In genomic region chr14:69657961-69658360, GRCh38 we compare ENCODE assay signal across 8 cellular contexts. TPM values are rescaled to one million over a fixed set of nuclear protein-coding genes. Genes with fewer than 3 reads are reported as not detected.
DNase-seq lines count a peak whose midpoint lies in the region; FAIRE-seq and TF ChIP-seq lines count a peak whose summit lies in the region.

No MANE protein-coding gene starts in this region.

- DNase-seq in activated naive CD4-positive, alpha-beta T cell treated with anti-CD3 and anti-CD28 coated beads for 36 hours: no peak
- no peak for DNase-seq in activated naive CD4-positive, alpha-beta T cell (lab: John Stamatoyannopoulos, UW)
- DNase-seq in breast epithelium (ENCODE audit: low spot score in 2 of 2) (peak; percentile 80 to 83), urothelium cell line (ENCODE audit: low spot score) (peak; percentile 72), GM13976 (ENCODE audit: low spot score) (no peak), neuronal stem cell (ENCODE audit: low spot score) (no peak), occipital lobe (lab: John Stamatoyannopoulos, UW) (no peak)

- H3K9me3 ChIP-seq in breast epithelium (no peaks in the 10 kb centered on the region), liver (ENCODE audit: control insufficient read depth in 4 of 4, low read length in 3 of 4) (no peaks in the 10 kb centered on the region), neuronal stem cell (replicated peaks in 1 of 2; ENCODE audit: control insufficient read depth in 2 of 2, insufficient read depth in 1 of 2, low read depth in 1 of 2, low read length in 2 of 2) (no peaks in the 10 kb centered on the region)

- intact Hi-C loops in activated naive CD4-positive, alpha-beta T cell treated with anti-CD3 and anti-CD28 coated beads for 36 hours (cut with micrococcal nuclease): no loop called here
- intact Hi-C loops in breast epithelium (cut with DNase I; ENCODE audit: low total_unique reads): no loop called here

- no peak overlapping the region for H4K91ac ChIP-seq in neuronal stem cell (ENCODE audit: low read depth, low read length, poor library complexity)

- TF ChIP-seq CTCF in breast epithelium (IDR thresholded peaks at IDR 0.05) (no peak), liver (IDR thresholded peaks at IDR 0.05; ENCODE audit: low read depth, low read length, missing input control) (no peak), GM13976 (IDR thresholded peaks at IDR 0.05; ENCODE audit: borderline replicate concordance, control extremely low read depth, extremely low read depth, insufficient read depth, missing control alignments) (no peak)

- no peaks in the 10 kb centered on the region for H3K9me3 Mint-ChIP-seq in activated naive CD4-positive, alpha-beta T cell treated with anti-CD3 and anti-CD28 coated beads for 36 hours

- H3K36me3 ChIP-seq in breast epithelium (no peaks in the 10 kb centered on the region), liver (ENCODE audit: control insufficient read depth in 4 of 4, insufficient read depth in 3 of 4, low read depth in 1 of 4, low read length in 3 of 4) (peaks cover 0 to 4% (median 3%) of the 10 kb centered on the region in 4 donors), neuronal stem cell (replicated peaks in 1 of 2; ENCODE audit: control insufficient read depth in 2 of 2, insufficient read depth in 2 of 2, low read length in 2 of 2) (peaks cover 0 to 18% of the 10 kb centered on the region in 2 donors)

- no peak overlapping the region for H3K4me3 Mint-ChIP-seq in activated naive CD4-positive, alpha-beta T cell treated with anti-CD3 and anti-CD28 coated beads for 36 hours

- H2AK5ac ChIP-seq in neuronal stem cell (ENCODE audit: low read depth, low read length): no peak overlapping the region

- H3K27ac ChIP-seq in breast epithelium (peak overlapping the region; percentile 89 to 90), liver (ENCODE audit: low read depth in 1 of 2, low read length in 2 of 2) (peak overlapping the region; percentile 25 to 43), neuronal stem cell (replicated peaks; ENCODE audit: low read length) (no peak overlapping the region)

- H3K4ac ChIP-seq in neuronal stem cell (ENCODE audit: low read length): no peak overlapping the region

- H3K18ac ChIP-seq in neuronal stem cell (ENCODE audit: low read length): no peak overlapping the region

- TF ChIP-seq POLR2A in breast epithelium (IDR thresholded peaks at IDR 0.05): no peak

- H3K9ac ChIP-seq in liver (ENCODE audit: low read depth in 1 of 2, low read length in 2 of 2) (no peak overlapping the region), neuronal stem cell (ENCODE audit: low read depth, low read length, poor library complexity) (no peak overlapping the region)

- TF ChIP-seq RAD21 in liver (IDR thresholded peaks at IDR 0.05): peak; percentile 35 to 59

- no peak overlapping the region for H3K14ac ChIP-seq in neuronal stem cell (ENCODE audit: low read length)

- no peak overlapping the region for H3K4me2 ChIP-seq in neuronal stem cell (ENCODE audit: insufficient read depth, low read length, poor library complexity, severe bottlenecking)

- H3K4me3 ChIP-seq in breast epithelium: peak overlapping the region in 2 of 3 donors; percentile 25 to 49
- no peak overlapping the region for H3K4me3 ChIP-seq in liver (ENCODE audit: low read depth in 1 of 3, low read length in 3 of 3)
- no peak overlapping the region for H3K4me3 ChIP-seq in neuronal stem cell (ENCODE audit: low read length in 2 of 2)

- H2BK120ac ChIP-seq in neuronal stem cell (ENCODE audit: low read depth, low read length): no peak overlapping the region

- H3K27me3 ChIP-seq in breast epithelium (no peaks in the 10 kb centered on the region), liver (ENCODE audit: control insufficient read depth in 4 of 4, insufficient read depth in 4 of 4, low read length in 3 of 4) (no peaks in the 10 kb centered on the region), neuronal stem cell (ENCODE audit: control insufficient read depth in 3 of 3, insufficient read depth in 3 of 3, low read depth in 1 of 3, low read length in 3 of 3) (no peaks in the 10 kb centered on the region)

- H3K4me1 Mint-ChIP-seq in activated naive CD4-positive, alpha-beta T cell treated with anti-CD3 and anti-CD28 coated beads for 36 hours (ENCODE audit: low read depth): peaks cover 82% of the 10 kb centered on the region

- no peaks in the 10 kb centered on the region for H3K27me3 Mint-ChIP-seq in activated naive CD4-positive, alpha-beta T cell treated with anti-CD3 and anti-CD28 coated beads for 36 hours (ENCODE audit: low read depth)

- 37% methylated on average over 9 of the region's 9 CpGs for WGBS in liver
- no CpG with 5 or more reads among the region's 9 CpGs for WGBS in neuronal stem cell (ENCODE audit: extremely low coverage in 2 of 2, insufficient read length in 2 of 2, insufficient replicate concordance in 1 of 2), 2 donors

- FAIRE-seq in urothelium cell line (lab: Jason Lieb, UNC): no peak

- H3K36me3 Mint-ChIP-seq in activated naive CD4-positive, alpha-beta T cell treated with anti-CD3 and anti-CD28 coated beads for 36 hours (ENCODE audit: low read depth): peaks cover 46% of the 10 kb centered on the region

- no peaks in the 10 kb centered on the region for H3K79me1 ChIP-seq in neuronal stem cell (ENCODE audit: low read depth, low read length)

- H4K8ac ChIP-seq in neuronal stem cell (ENCODE audit: low read depth, low read length): no peak overlapping the region

- no peak overlapping the region for H2BK5ac ChIP-seq in neuronal stem cell (ENCODE audit: low read length)

- in situ Hi-C loops in GM13976 (cut with MboI; ENCODE audit: low sequenced_read_pairs, unreplicated experiment): no loop called here

- CTCF ChIA-PET in activated naive CD4-positive, alpha-beta T cell treated with anti-CD3 and anti-CD28 coated beads for 36 hours (lab: Charles Lee): interaction anchor here (1.3 kb wide), 1 partner anchor 10 kb away, joined by 4 read pairs; no protein-coding TSS in a partner anchor

- H3K23ac ChIP-seq in neuronal stem cell (ENCODE audit: low read depth, low read length, poor library complexity): no peak overlapping the region

- H3K27ac Mint-ChIP-seq in activated naive CD4-positive, alpha-beta T cell treated with anti-CD3 and anti-CD28 coated beads for 36 hours: peak overlapping the region; percentile 26

- peaks cover 6 to 55% of the 10 kb centered on the region in 2 donors for H3K4me1 ChIP-seq in breast epithelium
- H3K4me1 ChIP-seq in liver (ENCODE audit: control insufficient read depth in 4 of 4, insufficient read depth in 4 of 4, low read length in 3 of 4): peaks cover 6 to 40% (median 26%) of the 10 kb centered on the region in 4 donors
- peaks cover 9 to 19% of the 10 kb centered on the region in 2 donors for H3K4me1 ChIP-seq in neuronal stem cell (ENCODE audit: control insufficient read depth in 2 of 2, insufficient read depth in 1 of 2, low read depth in 1 of 2, low read length in 2 of 2)

- no peak overlapping the region for H2BK12ac ChIP-seq in neuronal stem cell (ENCODE audit: low read length)

- H2BK15ac ChIP-seq in neuronal stem cell (ENCODE audit: low read length): no peak overlapping the region

- H2AFZ ChIP-seq in neuronal stem cell (ENCODE audit: low read length): no peak overlapping the region

TF ChIP-seq in liver, 16 proteins besides CTCF, POLR2A, EP300 and RAD21 (continues in another document):
- TF ChIP-seq, protein P1, sequence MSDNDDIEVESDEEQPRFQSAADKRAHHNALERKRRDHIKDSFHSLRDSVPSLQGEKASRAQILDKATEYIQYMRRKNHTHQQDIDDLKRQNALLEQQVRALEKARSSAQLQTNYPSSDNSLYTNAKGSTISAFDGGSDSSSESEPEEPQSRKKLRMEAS (IDR thresholded peaks at IDR 0.05): peak; percentile 21
- TF ChIP-seq SP1 (IDR thresholded peaks at IDR 0.05): peak; percentile 54
- no peak for TF ChIP-seq NR2F2 (IDR thresholded peaks at IDR 0.05)
- peak; percentile 87 for TF ChIP-seq FOXA2 (IDR thresholded peaks at IDR 0.05)
- TF ChIP-seq RXRA (IDR thresholded peaks at IDR 0.05): peak; percentile 69 to 72
- TF ChIP-seq, protein P2, sequence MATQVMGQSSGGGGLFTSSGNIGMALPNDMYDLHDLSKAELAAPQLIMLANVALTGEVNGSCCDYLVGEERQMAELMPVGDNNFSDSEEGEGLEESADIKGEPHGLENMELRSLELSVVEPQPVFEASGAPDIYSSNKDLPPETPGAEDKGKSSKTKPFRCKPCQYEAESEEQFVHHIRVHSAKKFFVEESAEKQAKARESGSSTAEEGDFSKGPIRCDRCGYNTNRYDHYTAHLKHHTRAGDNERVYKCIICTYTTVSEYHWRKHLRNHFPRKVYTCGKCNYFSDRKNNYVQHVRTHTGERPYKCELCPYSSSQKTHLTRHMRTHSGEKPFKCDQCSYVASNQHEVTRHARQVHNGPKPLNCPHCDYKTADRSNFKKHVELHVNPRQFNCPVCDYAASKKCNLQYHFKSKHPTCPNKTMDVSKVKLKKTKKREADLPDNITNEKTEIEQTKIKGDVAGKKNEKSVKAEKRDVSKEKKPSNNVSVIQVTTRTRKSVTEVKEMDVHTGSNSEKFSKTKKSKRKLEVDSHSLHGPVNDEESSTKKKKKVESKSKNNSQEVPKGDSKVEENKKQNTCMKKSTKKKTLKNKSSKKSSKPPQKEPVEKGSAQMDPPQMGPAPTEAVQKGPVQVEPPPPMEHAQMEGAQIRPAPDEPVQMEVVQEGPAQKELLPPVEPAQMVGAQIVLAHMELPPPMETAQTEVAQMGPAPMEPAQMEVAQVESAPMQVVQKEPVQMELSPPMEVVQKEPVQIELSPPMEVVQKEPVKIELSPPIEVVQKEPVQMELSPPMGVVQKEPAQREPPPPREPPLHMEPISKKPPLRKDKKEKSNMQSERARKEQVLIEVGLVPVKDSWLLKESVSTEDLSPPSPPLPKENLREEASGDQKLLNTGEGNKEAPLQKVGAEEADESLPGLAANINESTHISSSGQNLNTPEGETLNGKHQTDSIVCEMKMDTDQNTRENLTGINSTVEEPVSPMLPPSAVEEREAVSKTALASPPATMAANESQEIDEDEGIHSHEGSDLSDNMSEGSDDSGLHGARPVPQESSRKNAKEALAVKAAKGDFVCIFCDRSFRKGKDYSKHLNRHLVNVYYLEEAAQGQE (IDR thresholded peaks at IDR 0.05): no peak
- TF ChIP-seq HNF4A (conservative IDR thresholded peaks at IDR 0.05): peak; percentile 67 to 68
- no peak for TF ChIP-seq GABPA (IDR thresholded peaks at IDR 0.05 in 1 of 2, conservative IDR thresholded peaks at IDR 0.05 in 1 of 2)
- TF ChIP-seq, protein P3, sequence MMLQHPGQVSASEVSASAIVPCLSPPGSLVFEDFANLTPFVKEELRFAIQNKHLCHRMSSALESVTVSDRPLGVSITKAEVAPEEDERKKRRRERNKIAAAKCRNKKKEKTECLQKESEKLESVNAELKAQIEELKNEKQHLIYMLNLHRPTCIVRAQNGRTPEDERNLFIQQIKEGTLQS (IDR thresholded peaks at IDR 0.05): no peak
- TF ChIP-seq FOXA1 (IDR thresholded peaks at IDR 0.05): peak; percentile 72
- no peak for TF ChIP-seq EGR1 (IDR thresholded peaks at IDR 0.05; ENCODE audit: low read depth in 2 of 2)

RNA-seq across cellular contexts. Expression of gene SUSD6, which starts 46.6 kb away (rescaled TPM):
- 10 to 100 TPM; 66.6 to 69.7 TPM for total RNA-seq in activated naive CD4-positive, alpha-beta T cell treated with anti-CD3 and anti-CD28 coated beads for 36 hours
- total RNA-seq in breast epithelium (10 to 100 TPM; 30.2 to 55.9 (median 55.7) TPM), liver (10 to 100 TPM in 1 of 2 donors, 1 to 10 TPM in 1; 7.9 to 10.8 TPM), occipital lobe (6.1 TPM)
- 1 to 10 TPM; 6.8 to 7.4 TPM for polyA plus RNA-seq in liver
- 5.6 TPM for polyA plus RNA-seq in neuronal stem cell (2013, experiment 1 of 2)
- polyA plus RNA-seq in neuronal stem cell (2013, experiment 2 of 2): 5.6 TPM

Comparison
In these comparisons a context has a peak if more than half of its experiments do, and no peak if none do; other contexts are left out.
1. DNase-seq: peak in breast epithelium (2 of 2) and urothelium cell line (single experiment); none in activated naive CD4-positive, alpha-beta T cell treated with anti-CD3 and anti-CD28 coated beads for 36 hours (single experiment), activated naive CD4-positive, alpha-beta T cell (0 of 4), GM13976 (single experiment), neuronal stem cell (single experiment) and occipital lobe (single experiment).
2. H3K4me3 ChIP-seq: peak in breast epithelium (2 of 3); none in liver (0 of 3) and neuronal stem cell (0 of 2).